8 cellular contexts compared by ENCODE assay signal in genomic region chr2:227325824-227326195, GRCh38. TPM values are rescaled to one million over a fixed set of nuclear protein-coding genes. Genes with fewer than 3 reads are reported as not detected.
A peak's percentile ranks its signal among the peaks of the same experiment; 100 is the strongest.
DNase-seq lines count a peak whose midpoint lies in the region; ATAC-seq and TF ChIP-seq lines count a peak whose summit lies in the region.

No MANE protein-coding gene starts in this region.

- intact Hi-C loops in Panc1 (cut with micrococcal nuclease; ENCODE audit: unreplicated experiment) = loop anchor here (5.0 kb wide), 1 partner anchor 194 kb away; no protein-coding TSS in a partner anchor
- intact Hi-C loops in dendritic cell treated with granulocyte-macrophage colony-stimulating factor and Interleukin-4, amounts not matched to agents 40 ng/mL and 50 ng/mL, for 4 days (cut with micrococcal nuclease) = loop anchor here (5.0 kb wide), 1 partner anchor 41 kb away; no protein-coding TSS in a partner anchor
- intact Hi-C loops in right lobe of liver (cut with DNase I) = no loop called here

- in situ Hi-C loops in Panc1 (cut with HindIII; ENCODE audit: low pct_unique_long_range_greater_than_20kb, low sequenced_read_pairs) = no loop called here

- peak overlapping the region; percentile 92 for H3K4me3 Mint-ChIP-seq in activated T-cell treated with anti-CD3 and anti-CD28 coated beads, Interleukin-2, amount 50 U/mL, for 24 hours
- H3K4me3 Mint-ChIP-seq in dendritic cell treated with granulocyte-macrophage colony-stimulating factor and Interleukin-4, amounts not matched to agents 40 ng/mL and 50 ng/mL, for 4 days = peak overlapping the region; percentile 88

- DNase-seq in activated T-cell treated with anti-CD3 and anti-CD28 coated beads, Interleukin-2, amount 50 U/mL, for 24 hours = no peak
- DNase-seq in activated T-cell treated with anti-CD3 and anti-CD28 coated beads, Interleukin-2, amount 50 U/mL, for 1 hour = no peak
- DNase-seq in Panc1 (ENCODE audit: low read depth, low spot score) (no peak), right lobe of liver (peak; percentile 47 to 64 (median 51)), suprapubic skin (ENCODE audit: low spot score in 2 of 2) (peak in 1 of 2 donors; percentile 61), NCI-H1930 (lab: John Stamatoyannopoulos, UW) (no peak)

- WGBS in right lobe of liver (ENCODE audit: insufficient coverage, low coverage, low lambda C conversion rate, missing lambda C conversion rate) = under 1% methylated on average over 13 of the region's 13 CpGs
- WGBS in suprapubic skin = under 1% methylated on average over 13 of the region's 13 CpGs

- peaks cover 37% of the 10 kb centered on the region for H3K36me3 Mint-ChIP-seq in activated T-cell treated with anti-CD3 and anti-CD28 coated beads, Interleukin-2, amount 50 U/mL, for 24 hours (ENCODE audit: low read depth)
- peaks cover 12% of the 10 kb centered on the region for H3K36me3 Mint-ChIP-seq in dendritic cell treated with granulocyte-macrophage colony-stimulating factor and Interleukin-4, amounts not matched to agents 40 ng/mL and 50 ng/mL, for 4 days (ENCODE audit: low read depth)

- ATAC-seq in HG02610 (IDR thresholded peaks at IDR 0.05; ENCODE audit: unreplicated experiment) (peak; percentile 2), Panc1 (peak; percentile 52), right lobe of liver (peak; percentile 35 to 47 (median 41))

- CTCF ChIA-PET in Panc1 (lab: Charles Lee) = no interaction called here

- peaks cover 45% of the 10 kb centered on the region for H3K4me1 Mint-ChIP-seq in activated T-cell treated with anti-CD3 and anti-CD28 coated beads, Interleukin-2, amount 50 U/mL, for 24 hours (ENCODE audit: low read depth)
- H3K4me1 Mint-ChIP-seq in dendritic cell treated with granulocyte-macrophage colony-stimulating factor and Interleukin-4, amounts not matched to agents 40 ng/mL and 50 ng/mL, for 4 days (ENCODE audit: low read depth) = peaks cover 16% of the 10 kb centered on the region

- TF ChIP-seq POLR2A in right lobe of liver (IDR thresholded peaks at IDR 0.05) (no peak), suprapubic skin (IDR thresholded peaks at IDR 0.05) (no peak)

- TF ChIP-seq CTCF in Panc1 (IDR thresholded peaks at IDR 0.05) = 0 out of 2 replicates have a peak, but pooled peaks have one; percentile 29
- TF ChIP-seq CTCF in right lobe of liver (IDR thresholded peaks at IDR 0.05) = no peak
- TF ChIP-seq CTCF in suprapubic skin (IDR thresholded peaks at IDR 0.05) = no peak

- H3K9me3 ChIP-seq in Panc1 (ENCODE audit: control insufficient read depth, insufficient read depth, low read depth, low read length) (no peaks in the 10 kb centered on the region; the same call in 1 of the 2 replicates), right lobe of liver (no peaks in the 10 kb centered on the region), suprapubic skin (no peaks in the 10 kb centered on the region)

- TF ChIP-seq EP300 in suprapubic skin (IDR thresholded peaks at IDR 0.05) = no peak

- no peaks in the 10 kb centered on the region for H3K27me3 Mint-ChIP-seq in activated T-cell treated with anti-CD3 and anti-CD28 coated beads, Interleukin-2, amount 50 U/mL, for 24 hours
- H3K27me3 Mint-ChIP-seq in dendritic cell treated with granulocyte-macrophage colony-stimulating factor and Interleukin-4, amounts not matched to agents 40 ng/mL and 50 ng/mL, for 4 days = peaks cover 9% of the 10 kb centered on the region

- H3K36me3 ChIP-seq in Panc1 (ENCODE audit: control insufficient read depth, insufficient read depth, low read length) (peaks cover 8% of the 10 kb centered on the region), right lobe of liver (peaks cover 0 to 13% (median 2%) of the 10 kb centered on the region in 4 donors), suprapubic skin (peaks cover 5% of the 10 kb centered on the region)

- H3K4me1 ChIP-seq in Panc1 (ENCODE audit: control insufficient read depth, insufficient read depth, low read length) = peaks cover 21% of the 10 kb centered on the region
- H3K4me1 ChIP-seq in right lobe of liver = peaks cover 0 to 8% (median 4%) of the 10 kb centered on the region in 4 donors
- H3K4me1 ChIP-seq in suprapubic skin = peaks cover 27% of the 10 kb centered on the region

- no peaks in the 10 kb centered on the region for H3K9me3 Mint-ChIP-seq in activated T-cell treated with anti-CD3 and anti-CD28 coated beads, Interleukin-2, amount 50 U/mL, for 24 hours
- H3K9me3 Mint-ChIP-seq in dendritic cell treated with granulocyte-macrophage colony-stimulating factor and Interleukin-4, amounts not matched to agents 40 ng/mL and 50 ng/mL, for 4 days = peaks cover 22% of the 10 kb centered on the region

- peak overlapping the region; percentile 92 for H3K27ac Mint-ChIP-seq in activated T-cell treated with anti-CD3 and anti-CD28 coated beads, Interleukin-2, amount 50 U/mL, for 24 hours
- peak overlapping the region; percentile 87 for H3K27ac Mint-ChIP-seq in dendritic cell treated with granulocyte-macrophage colony-stimulating factor and Interleukin-4, amounts not matched to agents 40 ng/mL and 50 ng/mL, for 4 days

- H3K27ac ChIP-seq in Panc1 (ENCODE audit: low read length) (peak overlapping the region; percentile 98), right lobe of liver (peak overlapping the region; percentile 90 to 95 (median 92)), suprapubic skin (peak overlapping the region; percentile 80)

- POLR2A ChIA-PET in Panc1 (lab: Charles Lee) = no interaction called here

- H3K27me3 ChIP-seq in Panc1 (ENCODE audit: control insufficient read depth, insufficient read depth, low read length) (no peaks in the 10 kb centered on the region), right lobe of liver (no peaks in the 10 kb centered on the region), suprapubic skin (no peaks in the 10 kb centered on the region)

- H3K4me3 ChIP-seq in Panc1 (ENCODE audit: low read depth in 2 of 2, low read length in 2 of 2) = peak overlapping the region; percentile 77 to 97
- peak overlapping the region; percentile 89 to 96 (median 95) for H3K4me3 ChIP-seq in right lobe of liver
- H3K4me3 ChIP-seq in suprapubic skin = peak overlapping the region; percentile 63

- no TSS peak for BruUV-seq in Panc1 (replicated peaks; lab: Mats Ljungman, UMichigan)

RNA-seq across cellular contexts. Expression of gene MFF, which starts 0.8 kb away (rescaled TPM):
- total RNA-seq in Panc1 (2021; ENCODE audit: unreplicated experiment) = 60.6 TPM
- polyA plus RNA-seq in Panc1 (2012; ENCODE audit: insufficient read length) = 44.8 TPM
- 10 to 100 TPM; 29.3 to 70.2 (median 34.6) TPM for total RNA-seq in right lobe of liver
- 100 to 1,000 TPM in 2 of 4 donors, 10 to 100 TPM in 2; 89.8 to 157 (median 103) TPM for total RNA-seq in suprapubic skin

RNA-seq across cellular contexts. Expression of gene TM4SF20, which starts 53.3 kb away (rescaled TPM):
- total RNA-seq in Panc1 (2021; ENCODE audit: unreplicated experiment) (not detected), right lobe of liver (not detected), suprapubic skin (under 1 TPM in 1 of 4 donors, not detected in 3; 0.42 TPM)
- not detected for polyA plus RNA-seq in Panc1 (2012; ENCODE audit: insufficient read length)

Comparison
In these comparisons a context has a peak if more than half of its experiments do, and no peak if none do; other contexts are left out.
1. DNase-seq: peak in right lobe of liver (3 of 3); none in activated T-cell treated with anti-CD3 and anti-CD28 coated beads, Interleukin-2, amount 50 U/mL, for 24 hours (single experiment), activated T-cell treated with anti-CD3 and anti-CD28 coated beads, Interleukin-2, amount 50 U/mL, for 1 hour (single experiment), Panc1 (single experiment) and NCI-H1930 (0 of 2).
2. ATAC-seq: peak in every context shown above with its lines; median percentile 52 in Panc1; 41 in right lobe of liver; 2 in HG02610.
3. intact Hi-C loops: an anchor here in Panc1 (5.0 kb wide) and dendritic cell treated with granulocyte-macrophage colony-stimulating factor and Interleukin-4, amounts not matched to agents 40 ng/mL and 50 ng/mL, for 4 days (5.0 kb wide); none called in right lobe of liver.
4. Peak in every context shown above with its lines, with median percentiles within 50 percentile points of each other: H3K27ac ChIP-seq and H3K4me3 ChIP-seq.